In genomic region chr17:57866319-57866718, GRCh38 we compare ENCODE assay signal across 16 cellular contexts.
"Had no signal": no experiment of that assay in that cellular context is flagged by ENCODE, and none has a peak within 500 bp of the region (broad histone marks: within the 10 kb centered on the region; RNA-seq: fewer than 3 reads in every experiment).

No MANE protein-coding gene starts in this region.

- H3K27me3 ChIP-seq: heart right ventricle had no signal

- H3K4me3 ChIP-seq: heart right ventricle, lower lobe of right lung had no signal

- H3K9me3 ChIP-seq: heart right ventricle, lower lobe of right lung, SK-N-SH had no signal

- H3K27ac Mint-ChIP-seq: activated CD4-positive, alpha-beta T cell treated with anti-CD3 and anti-CD28 coated beads for 36 hours; naive thymus-derived CD4-positive, alpha-beta T cell; stimulated activated naive CD8-positive, alpha-beta T cell treated with anti-CD3 and anti-CD28 coated beads, Interleukin-15, amount 100 ng/mL, for 72 hours had no signal

- DNase-seq: activated CD4-positive, alpha-beta T cell treated with anti-CD3 and anti-CD28 coated beads for 36 hours; activated CD8-positive, alpha-beta memory T cell treated with anti-CD3 and anti-CD28 coated beads, Interleukin-2, amount 50 U/mL, for 48 hours; anterior cingulate cortex; cortex of kidney; effector memory CD4-positive, alpha-beta T cell; heart right ventricle; left cardiac atrium; lower lobe of right lung; naive thymus-derived CD4-positive, alpha-beta T cell; nucleus accumbens; right cardiac atrium; SK-N-SH; small intestine; stimulated activated naive CD8-positive, alpha-beta T cell treated with anti-CD3 and anti-CD28 coated beads, Interleukin-15, amount 100 ng/mL, for 72 hours; T-helper 1 cell; T1000 had no signal

- H3K9me3 Mint-ChIP-seq: naive thymus-derived CD4-positive, alpha-beta T cell; stimulated activated naive CD8-positive, alpha-beta T cell treated with anti-CD3 and anti-CD28 coated beads, Interleukin-15, amount 100 ng/mL, for 72 hours had no signal

- H3K27ac ChIP-seq: lower lobe of right lung had no signal

- H3K4me3 Mint-ChIP-seq: activated CD4-positive, alpha-beta T cell treated with anti-CD3 and anti-CD28 coated beads for 36 hours; naive thymus-derived CD4-positive, alpha-beta T cell; stimulated activated naive CD8-positive, alpha-beta T cell treated with anti-CD3 and anti-CD28 coated beads, Interleukin-15, amount 100 ng/mL, for 72 hours had no signal

- ATAC-seq: activated CD4-positive, alpha-beta T cell treated with anti-CD3 and anti-CD28 coated beads for 36 hours; heart right ventricle; left cardiac atrium; lower lobe of right lung; naive thymus-derived CD4-positive, alpha-beta T cell; right cardiac atrium; stimulated activated naive CD8-positive, alpha-beta T cell treated with anti-CD3 and anti-CD28 coated beads, Interleukin-15, amount 100 ng/mL, for 72 hours had no signal

- H3K36me3 Mint-ChIP-seq: naive thymus-derived CD4-positive, alpha-beta T cell had no signal
